In the genomic region with DNA sequence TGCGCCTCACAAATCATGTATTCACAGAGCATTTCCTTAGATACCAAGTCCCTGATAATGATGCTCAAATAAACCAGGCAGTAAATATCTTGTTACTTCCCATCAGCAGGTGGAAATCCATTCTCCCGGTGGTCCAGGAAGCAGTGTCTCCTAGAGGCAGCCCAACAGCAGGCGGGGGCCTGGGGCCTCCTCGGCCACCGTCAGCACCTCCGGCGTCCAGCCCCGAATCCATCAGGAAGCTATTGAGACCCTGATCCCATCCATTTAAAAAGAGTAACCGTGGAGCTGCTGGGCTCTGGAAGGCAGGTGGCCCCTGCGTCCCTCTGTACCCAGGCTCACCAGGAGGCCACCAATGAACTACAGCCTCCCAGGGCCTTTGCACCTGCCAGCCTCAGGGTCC, we compare ENCODE assay signal across 27 cellular contexts.
"Had no signal": no experiment of that assay in that cellular context is flagged by ENCODE, and none has a peak within 500 bp of the region (broad histone marks: within the 10 kb centered on the region; RNA-seq: fewer than 3 reads in every experiment).

No MANE protein-coding gene starts in this region.

- H3K4me3 ChIP-seq: MG63, SJCRH30 had no signal

- H3K4me3 Mint-ChIP-seq: activated CD4-positive, alpha-beta memory T cell treated with anti-CD3 and anti-CD28 coated beads, Interleukin-2, amount 10 ng/mL, durations not matched to agents 7 days and 5 days; activated CD4-positive, alpha-beta T cell treated with anti-CD3 and anti-CD28 coated beads for 36 hours; activated naive CD4-positive, alpha-beta T cell treated with anti-CD3 and anti-CD28 coated beads for 36 hours; activated naive CD8-positive, alpha-beta T cell; activated T-helper 17 cell treated with anti-CD3 and anti-CD28 coated beads, Interleukin-2, amount 50 U/mL, for 72 hours had no signal

- H3K27ac ChIP-seq: WERI-Rb-1 had no signal

- ATAC-seq: activated CD4-positive, alpha-beta T cell treated with anti-CD3 and anti-CD28 coated beads for 36 hours; activated T-helper 17 cell treated with anti-CD3 and anti-CD28 coated beads, Interleukin-2, amount 50 U/mL, for 72 hours; Panc1 had no signal

- H3K4me1 Mint-ChIP-seq: activated CD4-positive, alpha-beta memory T cell treated with anti-CD3 and anti-CD28 coated beads, Interleukin-2, amount 10 ng/mL, durations not matched to agents 7 days and 5 days; activated CD4-positive, alpha-beta T cell treated with anti-CD3 and anti-CD28 coated beads for 36 hours; activated T-helper 17 cell treated with anti-CD3 and anti-CD28 coated beads, Interleukin-2, amount 50 U/mL, for 72 hours had no signal

- H3K9me3 ChIP-seq: MG63, SJCRH30, SK-N-SH had no signal

- DNase-seq: activated CD4-positive, alpha-beta memory T cell treated with anti-CD3 and anti-CD28 coated beads, Interleukin-2, amount 10 ng/mL, durations not matched to agents 7 days and 5 days; activated CD4-positive, alpha-beta T cell treated with anti-CD3 and anti-CD28 coated beads for 36 hours; activated CD4-positive, alpha-beta T cell treated with anti-CD3 and anti-CD28 coated beads, Interleukin-2, amount 50 U/mL, for 1 hour; activated gamma-delta T cell; activated naive CD4-positive, alpha-beta T cell treated with anti-CD3 and anti-CD28 coated beads for 36 hours; activated T-cell treated with anti-CD3 and anti-CD28 coated beads for 4 hours; activated T-cell treated with anti-CD3 and anti-CD28 coated beads, Interleukin-2, amount 50 U/mL, for 48 hours; cerebellar nuclear complex; MG63; MV-4-11; NCI-H1105; NCI-H1436; NCI-H1930; NCI-H345; NCI-H510A; NCI-H526 treated with DMSO at 0.1 percent for 48 hours; NCI-H82; OCI-M1; Right ventricle myocardium superior; RPMI8226; SK-N-SH; T-helper 1 cell; WERI-Rb-1 had no signal

- H3K9me3 Mint-ChIP-seq: activated CD4-positive, alpha-beta memory T cell treated with anti-CD3 and anti-CD28 coated beads, Interleukin-2, amount 10 ng/mL, durations not matched to agents 7 days and 5 days; activated naive CD4-positive, alpha-beta T cell treated with anti-CD3 and anti-CD28 coated beads for 36 hours; activated T-helper 17 cell treated with anti-CD3 and anti-CD28 coated beads, Interleukin-2, amount 50 U/mL, for 72 hours had no signal

- H3K27me3 Mint-ChIP-seq: activated CD4-positive, alpha-beta memory T cell treated with anti-CD3 and anti-CD28 coated beads, Interleukin-2, amount 10 ng/mL, durations not matched to agents 7 days and 5 days; activated CD4-positive, alpha-beta T cell treated with anti-CD3 and anti-CD28 coated beads for 36 hours; activated naive CD8-positive, alpha-beta T cell; activated T-helper 17 cell treated with anti-CD3 and anti-CD28 coated beads, Interleukin-2, amount 50 U/mL, for 72 hours had no signal

- H3K27ac Mint-ChIP-seq: activated CD4-positive, alpha-beta memory T cell treated with anti-CD3 and anti-CD28 coated beads, Interleukin-2, amount 10 ng/mL, durations not matched to agents 7 days and 5 days; activated CD4-positive, alpha-beta T cell treated with anti-CD3 and anti-CD28 coated beads for 36 hours; activated naive CD4-positive, alpha-beta T cell treated with anti-CD3 and anti-CD28 coated beads for 36 hours; activated naive CD8-positive, alpha-beta T cell; activated T-helper 17 cell treated with anti-CD3 and anti-CD28 coated beads, Interleukin-2, amount 50 U/mL, for 72 hours had no signal
